ENCODE assay signal across 1 cellular context in the genomic region with DNA sequence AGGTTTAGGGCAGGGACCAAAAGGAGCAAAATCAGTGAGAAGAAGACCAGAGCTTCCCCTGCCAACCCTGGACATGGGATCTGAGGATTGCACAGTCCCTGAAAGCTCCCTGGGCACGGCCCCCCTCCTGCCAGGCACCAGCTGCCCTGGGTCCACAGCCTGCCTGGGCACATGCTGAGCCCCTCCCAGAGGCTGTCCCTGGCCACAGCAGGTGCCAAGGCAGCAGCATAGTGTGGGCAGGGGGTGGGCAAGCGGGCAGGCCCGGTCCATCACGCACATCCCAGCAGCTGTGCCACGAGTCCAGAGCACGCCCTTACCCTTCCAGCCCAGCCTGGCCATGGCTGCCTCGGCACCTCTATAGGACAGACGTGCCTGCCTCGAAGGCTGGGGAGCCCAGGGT.
TF ChIP-seq lines count a peak whose summit lies in the region.

No MANE protein-coding gene starts in this region.

TF ChIP-seq in K562, 482 proteins besides CTCF, POLR2A, EP300 and RAD21:
- TF ChIP-seq POLR2G (IDR thresholded peaks at IDR 0.05; ENCODE audit: low read depth, low read length), result peak; percentile 32; the same call in 1 of the 2 replicates
- TF ChIP-seq UBTF (IDR thresholded peaks at IDR 0.05; ENCODE audit: borderline replicate concordance in 1 of 2, low read depth in 2 of 2, low read length in 2 of 2), result no peak
- peak; percentile 42; the same call in 1 of the 2 replicates for TF ChIP-seq RBFOX2 (IDR thresholded peaks at IDR 0.05; ENCODE audit: low read depth, low read length)
